2 cellular contexts compared by ENCODE assay signal in the genomic region with DNA sequence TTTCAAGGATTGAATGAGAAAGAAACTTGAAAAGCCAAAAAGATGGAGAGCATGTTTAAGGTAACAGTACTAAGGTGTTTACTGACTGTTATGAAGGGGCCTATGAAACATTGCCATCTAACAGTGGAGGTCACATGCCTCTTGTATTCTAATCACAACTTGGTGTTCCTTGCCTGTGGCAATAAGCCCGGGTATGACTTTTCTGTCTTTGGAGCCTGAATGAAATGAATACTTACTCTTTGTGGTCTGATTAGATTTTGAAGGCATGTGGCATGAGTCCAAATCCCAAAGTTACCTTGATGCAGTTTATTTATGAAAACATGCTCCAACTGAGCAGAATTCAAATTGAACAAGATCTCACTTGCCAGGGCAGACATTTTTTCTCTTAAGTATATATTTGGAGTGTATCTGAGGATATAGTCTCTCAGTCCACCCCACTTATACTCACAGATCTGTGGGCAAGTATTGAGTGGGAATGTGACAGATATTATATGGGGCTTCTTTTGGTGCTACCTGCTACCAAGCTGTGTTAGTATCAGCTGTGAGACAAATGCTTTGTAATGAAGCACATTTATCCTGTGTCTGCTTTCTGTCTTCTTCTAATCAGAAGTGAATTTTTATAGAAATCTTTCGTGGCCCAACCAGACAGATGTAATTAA.
TF ChIP-seq lines count a peak whose summit lies in the region.

No MANE protein-coding gene starts in this region.

TF ChIP-seq in SK-N-SH treated with all-trans-retinoic acid at 6 μM for 48 hours, 23 proteins besides CTCF, POLR2A, EP300 and RAD21:
- no peak for TF ChIP-seq PPARA (CRISPR knock-in tag; IDR thresholded peaks at IDR 0.05; ENCODE audit: borderline replicate concordance)
- TF ChIP-seq, protein P1, sequence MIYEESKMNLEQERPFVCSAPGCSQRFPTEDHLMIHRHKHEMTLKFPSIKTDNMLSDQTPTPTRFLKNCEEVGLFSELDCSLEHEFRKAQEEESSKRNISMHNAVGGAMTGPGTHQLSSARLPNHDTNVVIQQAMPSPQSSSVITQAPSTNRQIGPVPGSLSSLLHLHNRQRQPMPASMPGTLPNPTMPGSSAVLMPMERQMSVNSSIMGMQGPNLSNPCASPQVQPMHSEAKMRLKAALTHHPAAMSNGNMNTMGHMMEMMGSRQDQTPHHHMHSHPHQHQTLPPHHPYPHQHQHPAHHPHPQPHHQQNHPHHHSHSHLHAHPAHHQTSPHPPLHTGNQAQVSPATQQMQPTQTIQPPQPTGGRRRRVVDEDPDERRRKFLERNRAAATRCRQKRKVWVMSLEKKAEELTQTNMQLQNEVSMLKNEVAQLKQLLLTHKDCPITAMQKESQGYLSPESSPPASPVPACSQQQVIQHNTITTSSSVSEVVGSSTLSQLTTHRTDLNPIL (CRISPR knock-in tag; IDR thresholded peaks at IDR 0.05; ENCODE audit: low read depth), result no peak
- no peak for TF ChIP-seq OSR1 (CRISPR knock-in tag; IDR thresholded peaks at IDR 0.05)
- no peak for TF ChIP-seq ZFP30 (CRISPR knock-in tag; IDR thresholded peaks at IDR 0.05)
- no peak for TF ChIP-seq RARB (CRISPR knock-in tag; IDR thresholded peaks at IDR 0.05)
- no peak for TF ChIP-seq BACH2 (CRISPR knock-in tag; IDR thresholded peaks at IDR 0.05; ENCODE audit: borderline replicate concordance)
- no peak for TF ChIP-seq CSRNP3 (CRISPR knock-in tag; IDR thresholded peaks at IDR 0.05)
- TF ChIP-seq ESRRG (CRISPR knock-in tag; IDR thresholded peaks at IDR 0.05), result no peak
- TF ChIP-seq, protein P2, sequence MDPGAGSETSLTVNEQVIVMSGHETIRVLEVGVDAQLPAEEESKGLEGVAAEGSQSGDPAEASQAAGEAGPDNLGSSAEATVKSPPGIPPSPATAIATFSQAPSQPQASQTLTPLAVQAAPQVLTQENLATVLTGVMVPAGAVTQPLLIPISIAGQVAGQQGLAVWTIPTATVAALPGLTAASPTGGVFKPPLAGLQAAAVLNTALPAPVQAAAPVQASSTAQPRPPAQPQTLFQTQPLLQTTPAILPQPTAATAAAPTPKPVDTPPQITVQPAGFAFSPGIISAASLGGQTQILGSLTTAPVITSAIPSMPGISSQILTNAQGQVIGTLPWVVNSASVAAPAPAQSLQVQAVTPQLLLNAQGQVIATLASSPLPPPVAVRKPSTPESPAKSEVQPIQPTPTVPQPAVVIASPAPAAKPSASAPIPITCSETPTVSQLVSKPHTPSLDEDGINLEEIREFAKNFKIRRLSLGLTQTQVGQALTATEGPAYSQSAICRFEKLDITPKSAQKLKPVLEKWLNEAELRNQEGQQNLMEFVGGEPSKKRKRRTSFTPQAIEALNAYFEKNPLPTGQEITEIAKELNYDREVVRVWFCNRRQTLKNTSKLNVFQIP (CRISPR knock-in tag; IDR thresholded peaks at IDR 0.05; ENCODE audit: borderline replicate concordance, low read depth), result no peak
- no peak for TF ChIP-seq TOX (CRISPR knock-in tag; IDR thresholded peaks at IDR 0.05; ENCODE audit: borderline replicate concordance)

TF ChIP-seq in SK-N-SH, 30 proteins besides CTCF, POLR2A, EP300 and RAD21 (continued from another document):
- TF ChIP-seq, protein P3, sequence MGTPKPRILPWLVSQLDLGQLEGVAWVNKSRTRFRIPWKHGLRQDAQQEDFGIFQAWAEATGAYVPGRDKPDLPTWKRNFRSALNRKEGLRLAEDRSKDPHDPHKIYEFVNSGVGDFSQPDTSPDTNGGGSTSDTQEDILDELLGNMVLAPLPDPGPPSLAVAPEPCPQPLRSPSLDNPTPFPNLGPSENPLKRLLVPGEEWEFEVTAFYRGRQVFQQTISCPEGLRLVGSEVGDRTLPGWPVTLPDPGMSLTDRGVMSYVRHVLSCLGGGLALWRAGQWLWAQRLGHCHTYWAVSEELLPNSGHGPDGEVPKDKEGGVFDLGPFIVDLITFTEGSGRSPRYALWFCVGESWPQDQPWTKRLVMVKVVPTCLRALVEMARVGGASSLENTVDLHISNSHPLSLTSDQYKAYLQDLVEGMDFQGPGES (IDR thresholded peaks at IDR 0.05; ENCODE audit: low read depth, low read length), result no peak
- TF ChIP-seq FOXJ3 (CRISPR knock-in tag; IDR thresholded peaks at IDR 0.05) (no peak), MEF2A (IDR thresholded peaks at IDR 0.05; ENCODE audit: borderline replicate concordance, low read depth) (no peak), SMC3 (IDR thresholded peaks at IDR 0.05; ENCODE audit: low read depth, low read length) (no peak), ZBTB33 (IDR thresholded peaks at IDR 0.05; ENCODE audit: borderline replicate concordance, low read depth) (no peak), MXI1 (IDR thresholded peaks at IDR 0.05; ENCODE audit: low read depth, low read length) (no peak), USF1 (IDR thresholded peaks at IDR 0.05; ENCODE audit: borderline replicate concordance, low read depth) (no peak)
